8 cellular contexts compared by ENCODE assay signal in the genomic region with DNA sequence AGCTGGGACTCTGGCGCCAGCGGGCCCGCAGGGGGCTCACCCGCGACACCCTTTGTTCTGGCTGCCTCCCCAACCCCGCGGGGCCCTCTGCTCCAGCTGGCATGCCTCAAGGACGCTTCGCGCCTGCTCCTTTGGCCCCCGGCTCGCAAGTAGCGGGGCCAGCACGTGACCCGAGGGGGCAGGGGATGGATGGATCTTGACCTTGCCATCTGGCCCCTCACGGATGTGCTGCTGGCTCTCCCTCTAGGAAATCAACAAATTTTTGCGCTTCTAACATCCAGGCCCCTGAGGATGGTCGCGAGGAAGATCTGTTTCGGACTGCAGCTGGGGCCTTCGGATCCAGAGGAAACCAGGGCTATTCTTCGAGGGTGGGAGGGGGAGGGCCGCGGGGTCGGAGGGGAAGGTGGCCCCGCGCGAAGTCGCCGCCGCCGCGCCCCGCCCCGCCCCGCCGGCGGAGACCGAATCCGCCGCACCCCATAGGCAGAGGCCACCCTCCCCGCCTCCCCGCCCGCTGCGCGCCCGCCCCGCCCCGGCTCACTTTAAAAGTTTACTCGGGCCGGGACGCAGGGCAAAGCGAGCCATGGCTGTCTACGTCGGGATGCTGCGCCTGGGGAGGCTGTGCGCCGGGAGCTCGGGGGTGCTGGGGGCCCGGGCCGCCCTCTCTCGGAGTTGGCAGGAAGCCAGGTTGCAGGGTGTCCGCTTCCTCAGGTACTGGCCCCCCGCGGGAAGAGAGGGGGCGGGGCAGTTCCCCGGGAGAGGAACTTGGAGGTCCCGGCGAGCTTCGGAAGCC. TPM values are rescaled to one million over a fixed set of nuclear protein-coding genes. Genes with fewer than 3 reads are reported as not detected.
A peak's percentile ranks its signal among the peaks of the same experiment; 100 is the strongest.
DNase-seq lines count a peak whose midpoint lies in the region; ATAC-seq and TF ChIP-seq lines count a peak whose summit lies in the region.

A gene with protein sequence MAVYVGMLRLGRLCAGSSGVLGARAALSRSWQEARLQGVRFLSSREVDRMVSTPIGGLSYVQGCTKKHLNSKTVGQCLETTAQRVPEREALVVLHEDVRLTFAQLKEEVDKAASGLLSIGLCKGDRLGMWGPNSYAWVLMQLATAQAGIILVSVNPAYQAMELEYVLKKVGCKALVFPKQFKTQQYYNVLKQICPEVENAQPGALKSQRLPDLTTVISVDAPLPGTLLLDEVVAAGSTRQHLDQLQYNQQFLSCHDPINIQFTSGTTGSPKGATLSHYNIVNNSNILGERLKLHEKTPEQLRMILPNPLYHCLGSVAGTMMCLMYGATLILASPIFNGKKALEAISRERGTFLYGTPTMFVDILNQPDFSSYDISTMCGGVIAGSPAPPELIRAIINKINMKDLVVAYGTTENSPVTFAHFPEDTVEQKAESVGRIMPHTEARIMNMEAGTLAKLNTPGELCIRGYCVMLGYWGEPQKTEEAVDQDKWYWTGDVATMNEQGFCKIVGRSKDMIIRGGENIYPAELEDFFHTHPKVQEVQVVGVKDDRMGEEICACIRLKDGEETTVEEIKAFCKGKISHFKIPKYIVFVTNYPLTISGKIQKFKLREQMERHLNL (plus strand): TSS at position 537 of the 790 bp plus-strand sequence. CDS start 44 bp downstream, at position 581.

- no peaks in the 10 kb centered on the region for H3K27me3 Mint-ChIP-seq in activated naive CD4-positive, alpha-beta T cell treated with anti-CD3 and anti-CD28 coated beads, Interleukin-2, amount 10 ng/mL, durations not matched to agents 7 days and 5 days

- H3K36me3 ChIP-seq in SK-N-SH (replicated peaks in 1 of 2; ENCODE audit: control insufficient read depth in 1 of 2, insufficient read depth in 2 of 2, low read length in 1 of 2) (no peaks in the 10 kb centered on the region), transverse colon (no peaks in the 10 kb centered on the region)

- H4K20me1 ChIP-seq in SK-N-SH (ENCODE audit: insufficient read depth), result no peaks in the 10 kb centered on the region

- DNase-seq in SK-N-SH (peak; percentile 94), Right ventricle myocardium inferior (ENCODE audit: missing footprints) (peak; percentile 88), posterior vena cava (ENCODE audit: low spot score) (peak; percentile 91), transverse colon (peak; percentile 88), OCI-M2 (lab: John Stamatoyannopoulos, UW; ENCODE audit: unreplicated experiment) (no peak)
- DNase-seq in activated naive CD4-positive, alpha-beta T cell treated with anti-CD3 and anti-CD28 coated beads, Interleukin-2, amount 10 ng/mL, durations not matched to agents 7 days and 5 days, result peak; percentile 85

- H3K27ac ChIP-seq in SK-N-SH (ENCODE audit: low read depth in 2 of 2, low read length in 1 of 2) (peak within 1 kb of the TSS; percentile 74 to 81), transverse colon (peak within 1 kb of the TSS; percentile 87 to 92 (median 90))

- peak within 1 kb of the TSS; percentile 99 for H2AFZ ChIP-seq in SK-N-SH (ENCODE audit: low read depth)

- no peaks in the 10 kb centered on the region for H3K9me3 ChIP-seq in SK-N-SH
- H3K9me3 ChIP-seq in transverse colon, result no peaks in the 10 kb centered on the region

- peaks cover 38% of the 10 kb centered on the region for H3K4me1 Mint-ChIP-seq in activated naive CD4-positive, alpha-beta T cell treated with anti-CD3 and anti-CD28 coated beads, Interleukin-2, amount 10 ng/mL, durations not matched to agents 7 days and 5 days

- H3K9me3 Mint-ChIP-seq in activated naive CD4-positive, alpha-beta T cell treated with anti-CD3 and anti-CD28 coated beads, Interleukin-2, amount 10 ng/mL, durations not matched to agents 7 days and 5 days, result no peaks in the 10 kb centered on the region

- no peak for TF ChIP-seq CTCF in SK-N-SH (IDR thresholded peaks at IDR 0.05)
- TF ChIP-seq CTCF in transverse colon (IDR thresholded peaks at IDR 0.05), result no peak

- no peak for TF ChIP-seq RAD21 in SK-N-SH (IDR thresholded peaks at IDR 0.05; ENCODE audit: low read length)

- H3K36me3 Mint-ChIP-seq in activated naive CD4-positive, alpha-beta T cell treated with anti-CD3 and anti-CD28 coated beads, Interleukin-2, amount 10 ng/mL, durations not matched to agents 7 days and 5 days, result peaks cover 1% of the 10 kb centered on the region

- 0 out of 4 replicates have a peak, but pooled peaks of 1 of the 2 experiments have one; percentile 15 for TF ChIP-seq EP300 in SK-N-SH (IDR thresholded peaks at IDR 0.05; ENCODE audit: borderline replicate concordance in 1 of 2, low read depth in 1 of 2, low read length in 1 of 2)
- TF ChIP-seq EP300 in transverse colon (IDR thresholded peaks at IDR 0.05; ENCODE audit: low read depth), result no peak

- peaks cover 30% of the 10 kb centered on the region for H3K79me2 ChIP-seq in SK-N-SH (ENCODE audit: insufficient read depth)

- H3K4me1 ChIP-seq in SK-N-SH (ENCODE audit: control insufficient read depth in 1 of 2, insufficient read depth in 2 of 2, low read depth in 1 of 2, low read length in 1 of 2) (peaks cover 21 to 23% of the 10 kb centered on the region in 2 experiments; a peak in 3 of 4 replicates), transverse colon (peaks cover 11 to 62% (median 43%) of the 10 kb centered on the region in 4 donors)

- POLR2A ChIA-PET in SK-N-SH (lab: Yijun Ruan, JAX), result interaction anchor here (1.5 kb wide), 1 partner anchor 29 kb away, joined by 7 read pairs; a partner anchor contains a TSS

- 12% methylated on average over 33 of the region's 70 CpGs for WGBS in SK-N-SH (ENCODE audit: low lambda C conversion rate)
- 4% methylated on average over 32 of the region's 70 CpGs; no CpG with 5 or more reads in 1 of the 2 donors for WGBS in transverse colon (ENCODE audit: low coverage in 1 of 2), 2 donors

- in situ Hi-C loops in transverse colon (cut with MboI; ENCODE audit: low pct_ligation_motif_present in 1 of 4, low pct_unique_long_range_greater_than_20kb in 1 of 4, low sequenced_read_pairs in 3 of 4), result no loop called here

- peak; percentile 69 for ATAC-seq in GM18511 (IDR thresholded peaks at IDR 0.05; ENCODE audit: unreplicated experiment)
- ATAC-seq in HG03280 (IDR thresholded peaks at IDR 0.05; ENCODE audit: unreplicated experiment), result peak; percentile 66
- peak; percentile 93 for ATAC-seq in Right ventricle myocardium inferior

- H3K4me3 ChIP-seq in SK-N-SH (ENCODE audit: low read depth in 2 of 2, low read length in 1 of 2), result peak within 1 kb of the TSS; percentile 69 to 71
- H3K4me3 ChIP-seq in transverse colon, result peak within 1 kb of the TSS; percentile 55 to 76 (median 64)

- peak within 1 kb of the TSS; percentile 82 for H3K27ac Mint-ChIP-seq in activated naive CD4-positive, alpha-beta T cell treated with anti-CD3 and anti-CD28 coated beads, Interleukin-2, amount 10 ng/mL, durations not matched to agents 7 days and 5 days

- TF ChIP-seq POLR2A in transverse colon (IDR thresholded peaks at IDR 0.05), result peak; percentile 84

- intact Hi-C loops in Right ventricle myocardium inferior (cut with DNase I), result loop anchor here (2.0 kb wide), 1 partner anchor 53 kb away; a partner anchor contains a TSS
- intact Hi-C loops in posterior vena cava (cut with DNase I), result no loop called here
- intact Hi-C loops in transverse colon (cut with DNase I; ENCODE audit: low total_unique reads), result no loop called here

- peak within 1 kb of the TSS; percentile 94 for H3K4me2 ChIP-seq in SK-N-SH

- H3K27me3 ChIP-seq in SK-N-SH (ENCODE audit: insufficient read depth) (no peaks in the 10 kb centered on the region), transverse colon (no peaks in the 10 kb centered on the region)

- CTCF ChIA-PET in SK-N-SH (lab: Yijun Ruan, JAX), result interaction anchor here (0.7 to 3.4 kb wide), 8 partner anchors 9 to 76 kb away, joined by 3 to 18 read pairs (median 6); a partner anchor contains a TSS
- CTCF ChIA-PET in activated naive CD4-positive, alpha-beta T cell treated with anti-CD3 and anti-CD28 coated beads, Interleukin-2, amount 10 ng/mL, durations not matched to agents 7 days and 5 days (lab: Charles Lee), result interaction anchor here (2.2 to 2.4 kb wide), 2 partner anchors 29 to 53 kb away, joined by 14 to 15 read pairs; a partner anchor contains a TSS

- peak within 1 kb of the TSS; percentile 78 for H3K4me3 Mint-ChIP-seq in activated naive CD4-positive, alpha-beta T cell treated with anti-CD3 and anti-CD28 coated beads, Interleukin-2, amount 10 ng/mL, durations not matched to agents 7 days and 5 days

- H3F3A ChIP-seq in SK-N-SH (replicated peaks; ENCODE audit: insufficient read depth), result peaks cover 39% of the 10 kb centered on the region

- H3K9me2 ChIP-seq in SK-N-SH, result no peaks in the 10 kb centered on the region

- H3K9ac ChIP-seq in SK-N-SH, result peak within 1 kb of the TSS; percentile 79

TF ChIP-seq in SK-N-SH, 30 proteins besides CTCF, POLR2A, EP300 and RAD21 (continues in another document):
- no peak for TF ChIP-seq FOXM1 (IDR thresholded peaks at IDR 0.05; ENCODE audit: low read depth)
- TF ChIP-seq, protein P1, sequence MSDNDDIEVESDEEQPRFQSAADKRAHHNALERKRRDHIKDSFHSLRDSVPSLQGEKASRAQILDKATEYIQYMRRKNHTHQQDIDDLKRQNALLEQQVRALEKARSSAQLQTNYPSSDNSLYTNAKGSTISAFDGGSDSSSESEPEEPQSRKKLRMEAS (IDR thresholded peaks at IDR 0.05; ENCODE audit: low read depth), result peak; percentile 29; the same call in 1 of the 2 replicates
- TF ChIP-seq, protein P2, sequence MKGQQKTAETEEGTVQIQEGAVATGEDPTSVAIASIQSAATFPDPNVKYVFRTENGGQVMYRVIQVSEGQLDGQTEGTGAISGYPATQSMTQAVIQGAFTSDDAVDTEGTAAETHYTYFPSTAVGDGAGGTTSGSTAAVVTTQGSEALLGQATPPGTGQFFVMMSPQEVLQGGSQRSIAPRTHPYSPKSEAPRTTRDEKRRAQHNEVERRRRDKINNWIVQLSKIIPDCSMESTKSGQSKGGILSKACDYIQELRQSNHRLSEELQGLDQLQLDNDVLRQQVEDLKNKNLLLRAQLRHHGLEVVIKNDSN (IDR thresholded peaks at IDR 0.05; ENCODE audit: borderline replicate concordance, low read depth), result peak; percentile 81; the same call in 1 of the 2 replicates

RNA-seq across cellular contexts. Expression of the gene that starts here (rescaled TPM):
- 46.6 and 49.5 TPM in 2 replicates for polyA plus RNA-seq in SK-N-SH (2012; rRNA removed)
- 34.6 and 41.5 TPM in 2 replicates for polyA plus RNA-seq in SK-N-SH (2012; cell fraction: cytosol; rRNA removed)
- polyA plus RNA-seq in SK-N-SH (2012; cell fraction: nucleus; rRNA removed), result 128 and 151 TPM in 2 replicates
- total RNA-seq in Right ventricle myocardium inferior (22.7 TPM), posterior vena cava (10 to 100 TPM; 13.9 to 14.9 TPM), transverse colon (100 to 1,000 TPM; 165 to 460 (median 190) TPM)
